ENCODE assay signal across 11 cellular contexts in the genomic region with DNA sequence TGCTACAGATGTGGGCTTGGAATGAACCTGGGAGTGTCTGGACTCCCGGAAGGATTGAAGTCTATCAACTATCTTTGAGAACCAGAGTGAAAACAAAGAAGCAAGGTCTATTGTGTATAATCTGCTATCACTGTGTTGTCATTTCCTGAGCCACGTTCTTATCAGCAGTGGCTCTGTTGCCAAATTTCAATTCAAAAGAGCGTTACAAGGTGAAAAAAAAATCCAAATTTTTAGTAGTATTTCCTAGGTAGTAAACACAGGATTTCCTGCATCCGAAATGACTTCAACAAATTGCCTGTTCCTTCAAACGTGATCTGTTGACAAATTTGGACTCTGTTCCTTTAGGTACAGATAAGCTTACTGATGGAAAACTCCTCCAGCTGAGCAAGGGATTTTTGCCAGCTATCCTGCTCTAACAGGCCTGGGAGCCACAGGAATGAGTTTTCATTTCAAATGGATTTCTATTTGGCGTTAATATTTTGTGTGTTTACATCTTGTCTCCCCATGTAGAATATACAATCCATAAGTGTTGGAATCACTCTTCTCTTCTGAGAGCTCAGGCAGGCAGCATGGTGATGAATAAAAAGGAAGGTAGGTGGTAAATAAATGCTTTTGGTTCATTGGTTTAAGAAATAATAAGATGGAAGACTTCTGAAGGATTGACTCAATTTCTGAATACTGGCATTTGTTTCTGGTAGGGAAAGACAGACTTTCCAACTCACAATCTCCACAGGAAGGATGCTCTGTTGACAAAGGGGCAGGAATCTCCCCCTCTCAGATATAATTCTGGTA. TPM values are rescaled to one million over a fixed set of nuclear protein-coding genes. Genes with fewer than 3 reads are reported as not detected.
DNase-seq lines count a peak whose midpoint lies in the region; ATAC-seq and TF ChIP-seq lines count a peak whose summit lies in the region.
"Had no signal": no experiment of that assay in that cellular context is flagged by ENCODE, and none has a peak within 500 bp of the region (broad histone marks: within the 10 kb centered on the region; RNA-seq: fewer than 3 reads in every experiment).

No MANE protein-coding gene starts in this region.

- H3K9me3 ChIP-seq in esophagus muscularis mucosa (no peaks in the 10 kb centered on the region), tibial nerve (peaks cover 0 to 18% (median 0%) of the 10 kb centered on the region in 4 donors)

- TF ChIP-seq CTCF in VCaP (conservative IDR thresholded peaks at IDR 0.05) (no peak), esophagus muscularis mucosa (IDR thresholded peaks at IDR 0.05) (no peak), tibial nerve (IDR thresholded peaks at IDR 0.05) (no peak)

- TF ChIP-seq POLR2A in esophagus muscularis mucosa (IDR thresholded peaks at IDR 0.05; ENCODE audit: low read depth) (no peak), tibial nerve (IDR thresholded peaks at IDR 0.05) (no peak)

- intact Hi-C loops in esophagus muscularis mucosa (cut with DNase I) = no loop called here

- TF ChIP-seq EP300 in esophagus muscularis mucosa (IDR thresholded peaks at IDR 0.05) (no peak), tibial nerve (IDR thresholded peaks at IDR 0.05) (peak in 1 of 2 donors; percentile 49)

- no peak for ATAC-seq in GM21528 (IDR thresholded peaks at IDR 0.05; ENCODE audit: low FRiP score, unreplicated experiment)
- ATAC-seq in GM21825 (IDR thresholded peaks at IDR 0.05; ENCODE audit: unreplicated experiment) = no peak

- H3K4me1 ChIP-seq in esophagus muscularis mucosa = peaks cover 16 to 19% (median 17%) of the 10 kb centered on the region in 4 donors
- peaks cover 0 to 11% (median 0%) of the 10 kb centered on the region in 4 donors for H3K4me1 ChIP-seq in tibial nerve

- H3K36me3 ChIP-seq in esophagus muscularis mucosa = no peaks in the 10 kb centered on the region
- H3K36me3 ChIP-seq in tibial nerve = no peaks in the 10 kb centered on the region

- H3K4me3 ChIP-seq in esophagus muscularis mucosa (no peak overlapping the region), tibial nerve (no peak overlapping the region)

- 40% methylated on average over 6 of the region's 6 CpGs for WGBS in esophagus muscularis mucosa
- 51 to 56% methylated on average over 6 of the region's 6 CpGs for WGBS in tibial nerve, 2 donors

- H3K27ac ChIP-seq in VCaP (peak overlapping the region; percentile 52), esophagus muscularis mucosa (replicated peaks in 1 of 4) (peak overlapping the region; percentile 48 to 65 (median 58)), tibial nerve (peak overlapping the region in 3 of 4 donors; percentile 10 to 62 (median 31))

- H3K27me3 ChIP-seq in esophagus muscularis mucosa (no peaks in the 10 kb centered on the region), tibial nerve (no peaks in the 10 kb centered on the region)

- no peak for DNase-seq in esophagus muscularis mucosa (ENCODE audit: extremely low spot score)
- DNase-seq in lung microvascular endothelial cell (ENCODE audit: low read depth in 2 of 2) = peak; percentile 75 to 80
- DNase-seq in tibial nerve (ENCODE audit: low spot score in 2 of 2) = no peak
- no peak for DNase-seq in NCI-H2196 (lab: John Stamatoyannopoulos, UW; ENCODE audit: unreplicated experiment)
- no peak for DNase-seq in superior temporal gyrus (ENCODE audit: extremely low spot score)
- DNase-seq: Karpas-422, NCI-H510A, nephron progenitor cell had no signal

RNA-seq across cellular contexts. Expression of a gene that starts 58.5 kb away (rescaled TPM):
- total RNA-seq in esophagus muscularis mucosa = 1 to 10 TPM; 4.3 to 9.1 (median 6.4) TPM
- total RNA-seq in lung microvascular endothelial cell = 0.22 and 0.40 TPM in 2 replicates
- 10 to 100 TPM in 3 of 4 donors, 1 to 10 TPM in 1; 5.9 to 17.7 (median 11.3) TPM for total RNA-seq in tibial nerve

Comparison
In these comparisons a context has a peak if more than half of its experiments do, and no peak if none do; other contexts are left out.
1. DNase-seq: peak in lung microvascular endothelial cell (2 of 2); none in esophagus muscularis mucosa (single experiment), tibial nerve (0 of 2), NCI-H2196 (single experiment) and superior temporal gyrus (single experiment).
2. Peak in every context shown above with its lines, with median percentiles within 50 percentile points of each other: H3K27ac ChIP-seq.